Comparison of ENCODE assay signal across 9 cellular contexts in genomic region chrX:93422693-93423092, GRCh38.
DNase-seq lines count a peak whose midpoint lies in the region; ATAC-seq, FAIRE-seq and TF ChIP-seq lines count a peak whose summit lies in the region.
"Had no signal": no experiment of that assay in that cellular context is flagged by ENCODE, and none has a peak within 500 bp of the region (broad histone marks: within the 10 kb centered on the region; RNA-seq: fewer than 3 reads in every experiment).

No MANE protein-coding gene starts in this region.

- TF ChIP-seq POLR2A in GM12878 (IDR thresholded peaks at IDR 0.05; ENCODE audit: low read depth, low read length) = no peak
- TF ChIP-seq POLR2A in suprapubic skin (IDR thresholded peaks at IDR 0.05) = no peak

- no TSS peak for BruUV-seq in GM12878 (replicated peaks; lab: Mats Ljungman, UMichigan)

- TF ChIP-seq RAD21 in GM12878 (IDR thresholded peaks at IDR 0.05; ENCODE audit: insufficient read depth, low read depth, low read length) = peak; percentile 43; the same call in 1 of the 2 replicates

- no peaks in the 10 kb centered on the region for H3K9me3 Mint-ChIP-seq in nephron progenitor cell
- no peaks in the 10 kb centered on the region for H3K9me3 Mint-ChIP-seq in activated T-cell treated with anti-CD3 and anti-CD28 coated beads, Interleukin-2, amount 50 U/mL, for 72 hours
- H3K9me3 Mint-ChIP-seq: stimulated activated naive B cell treated with anti-CD40 and anti-IgM and Interleukin-4, amounts not matched to agents 10 μg/mL and 1 μg/mL and 100 μg/mL, for 72 hours had no signal

- WGBS in GM12878 (ENCODE audit: insufficient coverage, insufficient replicate concordance, low lambda C conversion rate, missing lambda C conversion rate) = 31% methylated on average over 6 of the region's 6 CpGs
- 16% methylated on average over 6 of the region's 6 CpGs for WGBS in suprapubic skin

- H3K9ac ChIP-seq in KMS-11 (no peak overlapping the region), GM12878 (ENCODE audit: control insufficient read depth, insufficient read depth, low read length) (no peak overlapping the region)

- H3K79me2 ChIP-seq in KMS-11 (ENCODE audit: insufficient read depth, low read depth) (no peaks in the 10 kb centered on the region), GM12878 (ENCODE audit: control insufficient read depth, insufficient read depth, low read length) (no peaks in the 10 kb centered on the region)

- no peaks in the 10 kb centered on the region for H3K36me3 Mint-ChIP-seq in nephron progenitor cell (ENCODE audit: low read depth)
- no peaks in the 10 kb centered on the region for H3K36me3 Mint-ChIP-seq in activated T-cell treated with anti-CD3 and anti-CD28 coated beads, Interleukin-2, amount 50 U/mL, for 72 hours (ENCODE audit: insufficient read depth in 2 of 2)
- H3K36me3 Mint-ChIP-seq: stimulated activated naive B cell treated with anti-CD40 and anti-IgM and Interleukin-4, amounts not matched to agents 10 μg/mL and 1 μg/mL and 100 μg/mL, for 72 hours had no signal

- no peak overlapping the region for H3K4me3 Mint-ChIP-seq in nephron progenitor cell
- H3K4me3 Mint-ChIP-seq in activated T-cell treated with anti-CD3 and anti-CD28 coated beads, Interleukin-2, amount 50 U/mL, for 72 hours = no peak overlapping the region
- H3K4me3 Mint-ChIP-seq: stimulated activated naive B cell treated with anti-CD40 and anti-IgM and Interleukin-4, amounts not matched to agents 10 μg/mL and 1 μg/mL and 100 μg/mL, for 72 hours had no signal

- no peak for TF ChIP-seq EP300 in GM12878 (IDR thresholded peaks at IDR 0.05; ENCODE audit: borderline replicate concordance in 1 of 2, control insufficient read depth in 1 of 2, low read depth in 2 of 2, low read length in 2 of 2)
- no peak for TF ChIP-seq EP300 in suprapubic skin (IDR thresholded peaks at IDR 0.05)

- H4K20me1 ChIP-seq in KMS-11 (ENCODE audit: insufficient read depth) (no peaks in the 10 kb centered on the region), GM12878 (ENCODE audit: control insufficient read depth, insufficient read depth) (no peaks in the 10 kb centered on the region)

- H3K4me1 ChIP-seq in KMS-11 (ENCODE audit: low read depth, poor library complexity, severe bottlenecking) (no peaks in the 10 kb centered on the region), GM12878 (ENCODE audit: control insufficient read depth, insufficient read depth, low read length) (no peaks in the 10 kb centered on the region), suprapubic skin (no peaks in the 10 kb centered on the region)

- DNase-seq in DMS153 (lab: John Stamatoyannopoulos, UW) = peak; percentile 0
- DNase-seq in GM12878 (ENCODE audit: low read depth, low spot score) = no peak
- DNase-seq in nephron progenitor cell = peak; percentile 30
- DNase-seq in activated CD8-positive, alpha-beta memory T cell treated with anti-CD3 and anti-CD28 coated beads for 24 hours = no peak
- no peak for DNase-seq in activated T-cell treated with anti-CD3 and anti-CD28 coated beads, Interleukin-2, amount 50 U/mL, for 72 hours
- no peak for DNase-seq in suprapubic skin (ENCODE audit: low spot score in 2 of 2)
- DNase-seq: stimulated activated naive B cell treated with anti-CD40 and anti-IgM and Interleukin-4, amounts not matched to agents 10 μg/mL and 1 μg/mL and 100 μg/mL, for 72 hours had no signal

- H2AFZ ChIP-seq in KMS-11 (ENCODE audit: low read depth) = no peak overlapping the region
- H2AFZ ChIP-seq in GM12878 (ENCODE audit: control insufficient read depth, low read depth, low read length) = no peak overlapping the region

- POLR2A ChIA-PET in GM12878 (lab: Charles Lee) = no interaction called here

- TF ChIP-seq CTCF in KMS-11 (conservative IDR thresholded peaks at IDR 0.05; ENCODE audit: low read depth, low read length) = peak; percentile 69
- peak; percentile 48 to 62 (median 57) for TF ChIP-seq CTCF in GM12878 (IDR thresholded peaks at IDR 0.05 in 2 of 3, conservative IDR thresholded peaks at IDR 0.05 in 1 of 3; ENCODE audit: control insufficient read depth in 2 of 3, extremely low read depth in 1 of 3, insufficient read depth in 1 of 3, low read depth in 3 of 3, low read length in 3 of 3)
- peak; percentile 76 for TF ChIP-seq CTCF in nephron progenitor cell (IDR thresholded peaks at IDR 0.05)
- TF ChIP-seq CTCF in suprapubic skin (IDR thresholded peaks at IDR 0.05) = peak in 1 of 2 donors; percentile 27

- no peak overlapping the region for H3K4me3 ChIP-seq in KMS-11 (IDR thresholded peaks at IDR 0.05; ENCODE audit: insufficient read depth, low read depth, low read length)
- no peak overlapping the region for H3K4me3 ChIP-seq in GM12878
- H3K4me3 ChIP-seq in suprapubic skin = no peak overlapping the region

- SMC1A ChIA-PET in GM12878 (lab: Charles Lee; ENCODE audit: uncharacterized antibody, unreplicated experiment) = interaction anchor here (0.8 kb wide), 1 partner anchor 116 kb away, joined by 3 read pairs; no protein-coding TSS in a partner anchor

- CTCF ChIA-PET in GM12878 (lab: Yijun Ruan, JAX) = interaction anchor here (0.6 to 1.2 kb wide), 3 partner anchors 17 to 153 kb away, joined by 3 to 4 read pairs (median 3); no protein-coding TSS in a partner anchor

- intact Hi-C loops in GM12878 (cut with micrococcal nuclease; ENCODE audit: unreplicated experiment) = no loop called here

- RAD21 ChIA-PET in GM12878 (lab: Charles Lee; ENCODE audit: unreplicated experiment) = no interaction called here

- peaks cover 16% of the 10 kb centered on the region for H3K4me1 Mint-ChIP-seq in nephron progenitor cell
- no peaks in the 10 kb centered on the region for H3K4me1 Mint-ChIP-seq in activated T-cell treated with anti-CD3 and anti-CD28 coated beads, Interleukin-2, amount 50 U/mL, for 72 hours (ENCODE audit: low read depth)
- H3K4me1 Mint-ChIP-seq: stimulated activated naive B cell treated with anti-CD40 and anti-IgM and Interleukin-4, amounts not matched to agents 10 μg/mL and 1 μg/mL and 100 μg/mL, for 72 hours had no signal

- in situ Hi-C loops in GM12878 (cut with MboI) = no loop called here

- H3K27me3 ChIP-seq in KMS-11 (ENCODE audit: insufficient read depth, low read depth) (no peaks in the 10 kb centered on the region), GM12878 (replicated peaks in 1 of 2; ENCODE audit: control insufficient read depth in 2 of 2, insufficient read depth in 2 of 2, low read length in 1 of 2) (no peaks in the 10 kb centered on the region), suprapubic skin (no peaks in the 10 kb centered on the region)

- peak; percentile 65 for ATAC-seq in GM19324 (IDR thresholded peaks at IDR 0.05; ENCODE audit: low FRiP score, unreplicated experiment)
- peak; percentile 83 for ATAC-seq in GM12878
- no peak for ATAC-seq in activated T-cell treated with anti-CD3 and anti-CD28 coated beads, Interleukin-2, amount 50 U/mL, for 72 hours (replicated peaks in 1 of 2)

- H3K9me3 ChIP-seq in GM12878 (replicated peaks; ENCODE audit: control insufficient read depth, insufficient read depth, low read length) (no peaks in the 10 kb centered on the region), suprapubic skin (no peaks in the 10 kb centered on the region)

- H3K4me2 ChIP-seq in KMS-11 = no peak overlapping the region
- no peak overlapping the region for H3K4me2 ChIP-seq in GM12878 (ENCODE audit: control insufficient read depth, insufficient read depth)

- peaks cover 4% of the 10 kb centered on the region for H3K27me3 Mint-ChIP-seq in nephron progenitor cell (ENCODE audit: low read depth, poor library complexity)
- peaks cover 19% of the 10 kb centered on the region for H3K27me3 Mint-ChIP-seq in activated T-cell treated with anti-CD3 and anti-CD28 coated beads, Interleukin-2, amount 50 U/mL, for 72 hours (ENCODE audit: low read depth)
- H3K27me3 Mint-ChIP-seq: stimulated activated naive B cell treated with anti-CD40 and anti-IgM and Interleukin-4, amounts not matched to agents 10 μg/mL and 1 μg/mL and 100 μg/mL, for 72 hours had no signal

- no peak for FAIRE-seq in GM12878 (lab: Jason Lieb, UNC)

- H3K27ac Mint-ChIP-seq in nephron progenitor cell = no peak overlapping the region
- H3K27ac Mint-ChIP-seq in activated T-cell treated with anti-CD3 and anti-CD28 coated beads, Interleukin-2, amount 50 U/mL, for 72 hours = no peak overlapping the region
- H3K27ac Mint-ChIP-seq: stimulated activated naive B cell treated with anti-CD40 and anti-IgM and Interleukin-4, amounts not matched to agents 10 μg/mL and 1 μg/mL and 100 μg/mL, for 72 hours had no signal

- H3K27ac ChIP-seq in KMS-11 (no peak overlapping the region), GM12878 (ENCODE audit: control insufficient read depth, insufficient read depth) (no peak overlapping the region), suprapubic skin (no peak overlapping the region)

- H3K36me3 ChIP-seq in KMS-11 (ENCODE audit: insufficient read depth) (no peaks in the 10 kb centered on the region), GM12878 (ENCODE audit: control insufficient read depth in 2 of 2, insufficient read depth in 2 of 2, low read length in 1 of 2) (no peaks in the 10 kb centered on the region), suprapubic skin (no peaks in the 10 kb centered on the region)

TF ChIP-seq in GM12878, 131 proteins besides CTCF, POLR2A, EP300 and RAD21 (continues in another document):
- no peak for TF ChIP-seq E2F8 (IDR thresholded peaks at IDR 0.05; ENCODE audit: low read depth, partially characterized antibody)

Comparison
In these comparisons a context has a peak if more than half of its experiments do, and no peak if none do; other contexts are left out.
1. DNase-seq: peak in DMS153 (single experiment) and nephron progenitor cell (single experiment); none in GM12878 (single experiment), activated CD8-positive, alpha-beta memory T cell treated with anti-CD3 and anti-CD28 coated beads for 24 hours (single experiment), activated T-cell treated with anti-CD3 and anti-CD28 coated beads, Interleukin-2, amount 50 U/mL, for 72 hours (0 of 2) and suprapubic skin (0 of 2).
2. ATAC-seq: peak in GM19324 (single experiment) and GM12878 (single experiment); none in activated T-cell treated with anti-CD3 and anti-CD28 coated beads, Interleukin-2, amount 50 U/mL, for 72 hours (0 of 2).